ENCODE assay signal across 19 cellular contexts in the genomic region with DNA sequence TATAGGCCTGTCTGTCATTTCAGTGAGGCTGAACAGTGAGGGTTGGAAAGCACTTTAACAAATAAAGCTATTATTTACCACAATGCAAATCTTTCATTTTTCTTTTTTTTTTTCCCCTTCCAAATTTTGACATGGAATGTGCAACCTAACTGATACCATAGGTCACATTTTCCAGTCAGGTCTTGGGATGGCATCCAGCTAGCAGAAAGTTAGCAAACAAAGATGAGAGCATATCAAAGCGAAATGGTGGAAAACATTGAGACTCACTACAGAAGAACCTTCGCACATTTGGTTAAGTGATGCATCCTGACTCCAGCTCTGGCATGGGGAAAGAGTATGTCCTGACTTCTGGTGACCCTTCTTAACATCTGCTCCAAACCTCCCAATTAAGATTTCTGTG.
"Had no signal": no experiment of that assay in that cellular context is flagged by ENCODE, and none has a peak within 500 bp of the region (broad histone marks: within the 10 kb centered on the region; RNA-seq: fewer than 3 reads in every experiment).

No MANE protein-coding gene starts in this region.

- H3K4me3 ChIP-seq: MG63 had no signal

- H3K36me3 ChIP-seq: MG63 had no signal

- H3K4me2 ChIP-seq: SK-N-SH had no signal

- H3K9me3 ChIP-seq: MG63, SK-N-SH had no signal

- H3K9ac ChIP-seq: SK-N-SH had no signal

- DNase-seq: KBM-7, MG63, NCI-H1092 treated with DMSO at 0.1 percent for 48 hours, NCI-H1436, NCI-H187, NCI-H2029, NCI-H2081 treated with DMSO at 0.1 percent for 48 hours, NCI-H2171, NCI-H226, NCI-H446, NCI-H510A, NCI-H524 treated with DMSO at 0.1 percent for 48 hours, NCI-H69, NCI-H774, Right ventricle myocardium superior, RPMI8226, SK-N-SH, SW 1271 had no signal

- FAIRE-seq: RCC 7860 had no signal

- H3K27me3 ChIP-seq: MG63 had no signal
